In the genomic region with DNA sequence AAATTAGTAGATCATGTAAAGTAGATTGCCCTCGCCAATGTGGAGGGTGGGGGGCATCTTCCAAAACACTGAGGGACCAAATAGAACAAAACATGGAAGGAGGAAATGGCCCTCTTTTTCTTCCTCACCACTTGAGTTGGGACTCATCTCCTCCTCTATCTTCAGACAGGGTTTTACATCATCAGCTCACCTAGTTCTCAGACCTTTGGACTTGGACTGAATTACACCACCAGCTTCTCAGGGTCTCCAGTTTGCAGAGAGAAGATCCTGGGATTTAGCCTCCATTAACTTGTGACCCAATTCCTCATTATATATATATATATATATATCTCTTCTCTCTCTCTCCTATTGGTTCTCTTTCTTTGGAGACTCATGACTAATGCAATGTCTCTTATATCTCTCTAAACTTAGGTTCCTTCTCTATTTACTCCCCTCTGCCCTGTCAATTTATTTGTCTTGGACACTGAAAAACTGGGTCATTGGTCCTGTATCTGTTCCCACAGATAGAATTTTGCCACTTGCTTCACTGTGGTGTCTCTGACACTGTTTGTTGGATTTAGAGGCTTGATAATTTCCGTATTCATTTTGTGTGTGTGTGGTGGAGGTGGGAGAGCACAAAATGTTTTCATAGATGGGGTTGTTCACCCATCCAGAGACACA, we compare ENCODE assay signal across 9 cellular contexts. TPM values are rescaled to one million over a fixed set of nuclear protein-coding genes. Genes with fewer than 3 reads are reported as not detected.
"Had no signal": no experiment of that assay in that cellular context is flagged by ENCODE, and none has a peak within 500 bp of the region (broad histone marks: within the 10 kb centered on the region; RNA-seq: fewer than 3 reads in every experiment).

No MANE protein-coding gene starts in this region.

- H3K4me3 ChIP-seq: GM12878 had no signal

- FAIRE-seq: G401.6, GM12878, GM12891, GM12892, GM18507, GM19239 had no signal

- ATAC-seq: GM12878 had no signal

- DNase-seq: GDM1, GF-D8 had no signal

RNA-seq across cellular contexts. Expression of a gene that starts 54.3 kb away (rescaled TPM):
- total RNA-seq: G401, GM12878 had no signal
- polyA plus RNA-seq: GM12878 had no signal
